Comparison of ENCODE assay signal across 25 cellular contexts in the genomic region with DNA sequence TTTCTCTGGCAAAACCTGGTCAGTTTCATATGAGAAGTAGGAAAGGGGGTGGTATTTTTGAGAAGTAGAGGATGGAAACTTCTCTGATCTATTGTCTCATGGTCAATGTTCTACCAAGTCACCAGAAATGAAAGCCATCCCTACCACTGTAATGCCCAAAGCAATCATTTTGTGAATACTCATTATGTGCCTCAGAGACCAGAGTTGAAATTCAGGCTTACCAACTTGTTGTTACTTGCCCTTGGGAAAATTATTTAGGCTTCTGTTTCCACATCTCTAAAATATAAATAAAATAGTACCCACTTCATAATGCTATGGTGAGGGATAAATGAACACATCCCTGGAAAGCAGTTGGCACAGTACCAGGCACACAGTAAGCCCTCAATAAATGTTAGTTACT.
"Had no signal": no experiment of that assay in that cellular context is flagged by ENCODE, and none has a peak within 500 bp of the region (broad histone marks: within the 10 kb centered on the region; RNA-seq: fewer than 3 reads in every experiment).

No MANE protein-coding gene starts in this region.

- H3K4me2 ChIP-seq: hepatocyte had no signal

- H3K36me3 ChIP-seq: colonic mucosa, gastroesophageal sphincter, ovary, thoracic aorta had no signal

- H3K27ac ChIP-seq: colonic mucosa, gastroesophageal sphincter, hepatocyte, ovary, skin epidermis, thoracic aorta had no signal

- H2AFZ ChIP-seq: hepatocyte had no signal

- DNase-seq: activated CD4-positive, alpha-beta memory T cell treated with anti-CD3 and anti-CD28 coated beads for 36 hours; activated CD4-positive, alpha-beta T cell treated with anti-CD3 and anti-CD28 coated beads, Interleukin-2, amount 10 ng/mL, durations not matched to agents 24 days and 14 days; activated CD4-positive, CD25-positive, alpha-beta regulatory T cell treated with anti-CD3 and anti-CD28 coated beads, Interleukin-2, amount 50 U/mL, for 72 hours; activated gamma-delta T cell treated with Interleukin-2 at 50 U/mL for 16 hours; activated naive CD4-positive, alpha-beta T cell treated with anti-CD3 and anti-CD28 coated beads, Interleukin-2, amount 50 U/mL, for 16 hours; activated naive CD8-positive, alpha-beta T cell treated with anti-CD3 and anti-CD28 coated beads, Interleukin-2, amount 50 U/mL, for 24 hours; activated T-cell treated with anti-CD3 and anti-CD28 coated beads, Interleukin-2, amount 50 U/mL, for 4 hours; cerebellar nuclear complex; colonic mucosa; effector CD8-positive, alpha-beta T cell; erythroblast; islet precursor cell; left cardiac atrium; naive B cell; nephron progenitor cell; ovary; stimulated activated CD4-positive, alpha-beta T cell treated with anti-CD3 and anti-CD28 coated beads, Interleukin-12 subunit alpha, Interleukin-12 subunit beta, amount 100 ng/mL, for 4 hours; stimulated activated CD4-positive, alpha-beta T cell treated with anti-CD3 and anti-CD28 coated beads, Interleukin-4, amount 100 ng/mL, for 1 hour; stimulated activated naive CD8-positive, alpha-beta T cell treated with anti-CD3 and anti-CD28 coated beads, Interleukin-15, Interleukin-2, amounts not matched to agents 100 U/mL and 50 U/mL, for 24 hours; T-helper 2 cell; trophoblast cell had no signal

- H3K9me3 ChIP-seq: colonic mucosa, gastroesophageal sphincter, ovary, thoracic aorta had no signal

- H3K27me3 ChIP-seq: colonic mucosa, hepatocyte, ovary had no signal

- H3K4me1 ChIP-seq: colonic mucosa had no signal

- H3K4me3 ChIP-seq: colonic mucosa, gastroesophageal sphincter, hepatocyte, ovary, skin epidermis, thoracic aorta had no signal
